In the genomic region with DNA sequence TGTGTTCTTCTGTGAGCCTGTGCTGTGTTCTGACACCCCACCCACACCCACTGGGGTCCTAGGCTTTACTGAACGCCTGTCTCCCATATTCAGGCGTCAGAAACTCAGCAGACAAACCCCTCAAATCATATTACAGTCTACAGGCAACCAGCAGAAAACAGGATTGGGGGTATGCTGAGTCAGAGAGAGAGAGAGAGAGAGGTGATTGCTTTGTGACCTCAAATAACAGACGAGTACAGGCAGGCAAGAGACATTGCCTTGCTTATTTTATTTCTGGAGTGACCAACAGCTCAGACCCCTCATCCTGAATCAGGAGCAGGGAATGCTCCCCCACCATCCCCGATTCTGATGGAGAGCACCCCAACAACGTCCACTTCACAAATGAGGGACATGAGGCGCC, we compare ENCODE assay signal across 18 cellular contexts.
"Had no signal": no experiment of that assay in that cellular context is flagged by ENCODE, and none has a peak within 500 bp of the region (broad histone marks: within the 10 kb centered on the region; RNA-seq: fewer than 3 reads in every experiment).

No MANE protein-coding gene starts in this region.

- H3K36me3 ChIP-seq: neutrophil, ovary, right lobe of liver, stomach, thyroid gland, upper lobe of left lung had no signal

- H3K9me3 ChIP-seq: neutrophil, ovary, right lobe of liver, stomach, thyroid gland, upper lobe of left lung had no signal

- H3K27ac ChIP-seq: coronary artery, neutrophil, ovary, right lobe of liver, stomach, thyroid gland, upper lobe of left lung had no signal

- H3K4me3 ChIP-seq: coronary artery, ovary, right lobe of liver, stomach, thyroid gland, upper lobe of left lung had no signal

- ATAC-seq: activated CD4-positive, alpha-beta T cell treated with anti-CD3 and anti-CD28 coated beads for 36 hours; activated CD8-positive, alpha-beta memory T cell treated with anti-CD3 and anti-CD28 coated beads, Interleukin-2, amount 10 ng/mL, durations not matched to agents 7 days and 5 days; activated CD8-positive, alpha-beta T cell treated with anti-CD3 and anti-CD28 coated beads, Interleukin-2, amount 10 ng/mL, durations not matched to agents 7 days and 5 days; effector memory CD8-positive, alpha-beta T cell; esophagus mucosa; left ventricle myocardium superior; right lobe of liver had no signal

- DNase-seq: activated CD4-positive, alpha-beta T cell treated with anti-CD3 and anti-CD28 coated beads for 36 hours; activated CD4-positive, CD25-positive, alpha-beta regulatory T cell; activated CD8-positive, alpha-beta memory T cell treated with anti-CD3 and anti-CD28 coated beads, Interleukin-2, amount 10 ng/mL, durations not matched to agents 7 days and 5 days; activated CD8-positive, alpha-beta T cell treated with anti-CD3 and anti-CD28 coated beads, Interleukin-2, amount 10 ng/mL, durations not matched to agents 7 days and 5 days; activated naive CD4-positive, alpha-beta T cell; activated T-cell treated with anti-CD3 and anti-CD28 coated beads, Interleukin-2, amount 50 U/mL, for 48 hours; effector memory CD8-positive, alpha-beta T cell; foreskin melanocyte; left ventricle myocardium superior; ovary; right lobe of liver; stimulated activated CD4-positive, alpha-beta T cell treated with anti-CD3 and anti-CD28 coated beads, Interleukin-4, amount 100 ng/mL, for 24 hours; stomach; thyroid gland; upper lobe of left lung had no signal

- H3K27me3 ChIP-seq: neutrophil, ovary, right lobe of liver, thyroid gland, upper lobe of left lung had no signal

- H3K4me1 ChIP-seq: right lobe of liver, thyroid gland, upper lobe of left lung had no signal
